8 cellular contexts compared by ENCODE assay signal in genomic region chr19:3985643-3986259, GRCh38. TPM values are rescaled to one million over a fixed set of nuclear protein-coding genes. Genes with fewer than 3 reads are reported as not detected.
DNase-seq lines count a peak whose midpoint lies in the region; ATAC-seq and TF ChIP-seq lines count a peak whose summit lies in the region.

No MANE protein-coding gene starts in this region.

- H3K9me3 ChIP-seq in left lung = no peaks in the 10 kb centered on the region
- no peaks in the 10 kb centered on the region for H3K9me3 ChIP-seq in thyroid gland

- intact Hi-C loops in left lung (cut with DNase I) (no loop called here), thyroid gland (cut with DNase I) (loop anchor here (10.0 kb wide), 1 partner anchor 199 kb away; the partner anchor contains the start of genes ANKRD24 and SIRT6)

- H3K27ac ChIP-seq in left lung (peak overlapping the region; percentile 62 to 96), thyroid gland (peak overlapping the region; percentile 67 to 99 (median 98))

- WGBS in thyroid gland, 2 donors = 3 to 4% methylated on average over 19 of the region's 19 CpGs

- ATAC-seq in left lung = no peak
- ATAC-seq in GM21526 (IDR thresholded peaks at IDR 0.05; ENCODE audit: low FRiP score, unreplicated experiment) = no peak

- H3K4me1 Mint-ChIP-seq in activated T-cell treated with anti-CD3 and anti-CD28 coated beads, Interleukin-2, amount 50 U/mL, for 24 hours (ENCODE audit: low read depth) = peaks cover 64% of the 10 kb centered on the region
- H3K4me1 Mint-ChIP-seq in activated naive CD8-positive, alpha-beta T cell treated with anti-CD3 and anti-CD28 coated beads for 36 hours = peaks cover 45% of the 10 kb centered on the region

- H3K36me3 ChIP-seq in left lung (peaks cover 11 to 36% of the 10 kb centered on the region in 2 donors), thyroid gland (peaks cover 34 to 35% of the 10 kb centered on the region in 2 donors)

- peaks cover 20 to 68% of the 10 kb centered on the region in 2 donors for H3K4me1 ChIP-seq in left lung
- peaks cover 24 to 40% of the 10 kb centered on the region in 2 donors for H3K4me1 ChIP-seq in thyroid gland

- peak overlapping the region; percentile 79 to 94 for H3K4me3 ChIP-seq in left lung
- peak overlapping the region in 1 of 3 donors; percentile 74 for H3K4me3 ChIP-seq in thyroid gland (replicated peaks in 1 of 3)

- no peaks in the 10 kb centered on the region for H3K27me3 Mint-ChIP-seq in activated T-cell treated with anti-CD3 and anti-CD28 coated beads, Interleukin-2, amount 50 U/mL, for 24 hours
- peaks cover 12% of the 10 kb centered on the region for H3K27me3 Mint-ChIP-seq in activated naive CD8-positive, alpha-beta T cell treated with anti-CD3 and anti-CD28 coated beads for 36 hours

- peak overlapping the region; percentile 97 for H3K4me3 Mint-ChIP-seq in activated T-cell treated with anti-CD3 and anti-CD28 coated beads, Interleukin-2, amount 50 U/mL, for 24 hours
- peak overlapping the region; percentile 98 for H3K4me3 Mint-ChIP-seq in activated naive CD8-positive, alpha-beta T cell treated with anti-CD3 and anti-CD28 coated beads for 36 hours

- H3K36me3 Mint-ChIP-seq in activated T-cell treated with anti-CD3 and anti-CD28 coated beads, Interleukin-2, amount 50 U/mL, for 24 hours (ENCODE audit: low read depth) = peaks cover 50% of the 10 kb centered on the region
- peaks cover 42% of the 10 kb centered on the region for H3K36me3 Mint-ChIP-seq in activated naive CD8-positive, alpha-beta T cell treated with anti-CD3 and anti-CD28 coated beads for 36 hours

- no peak for DNase-seq in activated T-cell treated with anti-CD3 and anti-CD28 coated beads, Interleukin-2, amount 50 U/mL, for 24 hours
- DNase-seq in activated T-cell treated with anti-CD3 and anti-CD28 coated beads for 4 hours = no peak
- DNase-seq in activated naive CD8-positive, alpha-beta T cell treated with anti-CD3 and anti-CD28 coated beads for 36 hours = no peak
- DNase-seq in left lung = no peak
- no peak for DNase-seq in thyroid gland
- DNase-seq in NCI-H2171 treated with DMSO at 0.1 percent for 48 hours (lab: John Stamatoyannopoulos, UW) = no peak
- no peak for DNase-seq in NCI-H69 (lab: John Stamatoyannopoulos, UW)

- H3K27ac Mint-ChIP-seq in activated T-cell treated with anti-CD3 and anti-CD28 coated beads, Interleukin-2, amount 50 U/mL, for 24 hours = peak overlapping the region; percentile 99
- peak overlapping the region; percentile 98 for H3K27ac Mint-ChIP-seq in activated naive CD8-positive, alpha-beta T cell treated with anti-CD3 and anti-CD28 coated beads for 36 hours

- peaks cover 1% of the 10 kb centered on the region for H3K9me3 Mint-ChIP-seq in activated T-cell treated with anti-CD3 and anti-CD28 coated beads, Interleukin-2, amount 50 U/mL, for 24 hours
- H3K9me3 Mint-ChIP-seq in activated naive CD8-positive, alpha-beta T cell treated with anti-CD3 and anti-CD28 coated beads for 36 hours = peaks cover 1% of the 10 kb centered on the region

- TF ChIP-seq POLR2A in thyroid gland (IDR thresholded peaks at IDR 0.05) = no peak

- H3K27me3 ChIP-seq in left lung (no peaks in the 10 kb centered on the region), thyroid gland (no peaks in the 10 kb centered on the region)

- TF ChIP-seq CTCF in left lung (IDR thresholded peaks at IDR 0.05) (no peak), thyroid gland (IDR thresholded peaks at IDR 0.05) (no peak)

RNA-seq across cellular contexts. Expression of gene EEF2, which starts 0.5 kb away (rescaled TPM):
- total RNA-seq in activated naive CD8-positive, alpha-beta T cell treated with anti-CD3 and anti-CD28 coated beads for 36 hours = 1,000 to 10,000 TPM; 3,340 to 3,392 TPM
- total RNA-seq in left lung (1,000 to 10,000 TPM; 1,865 to 2,064 TPM), thyroid gland (1,000 to 10,000 TPM; 1,432 to 2,189 (median 1,729) TPM)

RNA-seq across cellular contexts. Expression of gene DAPK3, which starts 14.9 kb away (rescaled TPM):
- 10 to 100 TPM; 31.6 to 32.2 TPM for total RNA-seq in activated naive CD8-positive, alpha-beta T cell treated with anti-CD3 and anti-CD28 coated beads for 36 hours
- total RNA-seq in left lung = 10 to 100 TPM; 62.1 to 70.7 TPM
- total RNA-seq in thyroid gland = 10 to 100 TPM; 29.6 to 61.7 (median 40.3) TPM

RNA-seq across cellular contexts. Expression of gene PIAS4, which starts 21.8 kb away (rescaled TPM):
- 10 to 100 TPM; 24.0 to 26.3 TPM for total RNA-seq in activated naive CD8-positive, alpha-beta T cell treated with anti-CD3 and anti-CD28 coated beads for 36 hours
- total RNA-seq in left lung (10 to 100 TPM; 24.3 to 26.9 TPM), thyroid gland (10 to 100 TPM; 14.7 to 32.3 (median 16.0) TPM)

RNA-seq across cellular contexts. Expression of gene NMRK2, which starts 52.9 kb away (rescaled TPM):
- total RNA-seq in activated naive CD8-positive, alpha-beta T cell treated with anti-CD3 and anti-CD28 coated beads for 36 hours = not detected
- total RNA-seq in left lung (under 1 TPM; 0.32 to 0.50 TPM), thyroid gland (not detected)
